9 cellular contexts compared by ENCODE assay signal in the genomic region with DNA sequence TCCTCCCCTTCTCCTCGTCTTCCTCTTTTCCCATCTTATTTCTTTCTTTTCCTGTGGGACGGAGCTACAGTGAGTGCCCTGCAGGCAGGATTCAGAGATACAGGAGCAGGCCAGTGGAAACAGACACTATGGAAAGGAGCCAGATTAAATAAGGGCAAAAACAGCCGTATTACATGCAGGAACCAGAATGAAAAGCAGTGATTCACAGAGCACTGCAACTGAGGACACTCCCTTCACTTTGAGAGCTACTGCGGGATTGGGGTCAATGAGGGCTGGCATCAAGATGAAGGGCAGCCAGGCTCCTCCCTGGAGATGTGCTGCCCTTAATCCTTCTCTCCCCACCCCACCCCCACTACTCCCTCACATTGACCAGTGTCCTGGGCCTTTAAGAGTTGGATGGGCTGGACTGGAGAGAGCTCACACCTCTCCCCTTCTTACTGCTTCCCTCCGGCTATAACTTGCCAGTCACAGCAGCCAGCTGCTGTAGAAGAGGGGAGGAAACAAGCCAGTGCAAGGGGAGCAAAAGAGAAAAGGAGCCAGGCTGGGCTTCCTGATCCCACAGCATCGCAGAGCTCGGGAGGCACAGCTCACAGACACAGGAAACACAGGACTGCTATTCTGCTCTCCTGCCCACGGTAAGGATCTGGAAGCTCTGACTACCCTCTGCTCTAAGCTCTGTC. TPM values are rescaled to one million over a fixed set of nuclear protein-coding genes. Genes with fewer than 3 reads are reported as not detected.
DNase-seq lines count a peak whose midpoint lies in the region; ATAC-seq, FAIRE-seq and TF ChIP-seq lines count a peak whose summit lies in the region.
"Had no signal": no experiment of that assay in that cellular context is flagged by ENCODE, and none has a peak within 500 bp of the region (broad histone marks: within the 10 kb centered on the region; RNA-seq: fewer than 3 reads in every experiment).

A gene (plus strand): TSS at position 464 of the 680 bp plus-strand sequence. CDS start 7,841 bp downstream, outside the sequence.

- ATAC-seq in T-helper 17 cell (no peak), HG03432 (IDR thresholded peaks at IDR 0.05; ENCODE audit: unreplicated experiment) (no peak), HG02938 (IDR thresholded peaks at IDR 0.05; ENCODE audit: unreplicated experiment) (no peak)

- H3K27me3 Mint-ChIP-seq in T-helper 17 cell, result peaks cover 41% of the 10 kb centered on the region

- no peaks in the 10 kb centered on the region for H3K36me3 ChIP-seq in HUES6 (ENCODE audit: control insufficient read depth, insufficient read depth, low read length)
- H3K36me3 ChIP-seq in kidney (ENCODE audit: control insufficient read depth in 1 of 2, insufficient read depth in 2 of 2, low read length in 2 of 2), result no peaks in the 10 kb centered on the region
- no peaks in the 10 kb centered on the region for H3K36me3 ChIP-seq in subcutaneous abdominal adipose tissue (ENCODE audit: control insufficient read depth in 5 of 5, insufficient read depth in 5 of 5, low read length in 5 of 5)

- peaks cover 3% of the 10 kb centered on the region for H3K4me1 Mint-ChIP-seq in T-helper 17 cell

- no peak within 1 kb of the TSS for H3K4me3 Mint-ChIP-seq in T-helper 17 cell

- no peaks in the 10 kb centered on the region for H3K36me3 Mint-ChIP-seq in T-helper 17 cell (ENCODE audit: low read depth)

- H3K27ac Mint-ChIP-seq in T-helper 17 cell, result no peak within 1 kb of the TSS

- peaks cover 13% of the 10 kb centered on the region for H3K4me1 ChIP-seq in HUES6 (ENCODE audit: control insufficient read depth, insufficient read depth, low read length)
- peaks cover 7 to 9% of the 10 kb centered on the region in 2 donors for H3K4me1 ChIP-seq in kidney (ENCODE audit: control insufficient read depth in 1 of 2, insufficient read depth in 1 of 2, low read depth in 1 of 2, low read length in 2 of 2)
- peaks cover 0 to 34% (median 22%) of the 10 kb centered on the region in 5 donors for H3K4me1 ChIP-seq in subcutaneous abdominal adipose tissue (ENCODE audit: control insufficient read depth in 5 of 5, insufficient read depth in 5 of 5, low read length in 5 of 5)

- H3K27ac ChIP-seq in HUES6 (ENCODE audit: low read depth, low read length), result no peak within 1 kb of the TSS
- peak within 1 kb of the TSS; percentile 28 to 38 for H3K27ac ChIP-seq in kidney (ENCODE audit: low read depth in 2 of 2, low read length in 2 of 2)
- H3K27ac ChIP-seq in subcutaneous abdominal adipose tissue (ENCODE audit: low read depth, low read length), result peak within 1 kb of the TSS; percentile 42

- H3K9me3 ChIP-seq in HUES6 (ENCODE audit: control insufficient read depth, insufficient read depth, low read depth, low read length), result no peaks in the 10 kb centered on the region
- no peaks in the 10 kb centered on the region for H3K9me3 ChIP-seq in kidney (ENCODE audit: control insufficient read depth in 1 of 2, low read length in 2 of 2)
- no peaks in the 10 kb centered on the region for H3K9me3 ChIP-seq in subcutaneous abdominal adipose tissue (ENCODE audit: control insufficient read depth in 5 of 5, low read length in 5 of 5)
- no peaks in the 10 kb centered on the region for H3K9me3 ChIP-seq in T-helper 17 cell (ENCODE audit: control insufficient read depth, low read length, poor library complexity, severe bottlenecking)

- intact Hi-C loops in kidney (cut with DNase I), result no loop called here

- peak; percentile 58 for DNase-seq in brain pericyte (ENCODE audit: low read depth, low spot score)
- no peak for DNase-seq in kidney
- DNase-seq in T-helper 17 cell, result no peak
- DNase-seq in NCI-H1436 treated with DMSO at 0.1 percent for 48 hours (lab: John Stamatoyannopoulos, UW), result no peak
- DNase-seq: stimulated activated naive CD4-positive, alpha-beta T cell had no signal

- H3K4me3 ChIP-seq in HUES6 (ENCODE audit: low read depth, low read length) (peak within 1 kb of the TSS; percentile 8; the same call in 1 of the 2 replicates), kidney (ENCODE audit: low read length in 2 of 2) (peak within 1 kb of the TSS; percentile 69 to 71), subcutaneous abdominal adipose tissue (ENCODE audit: low read depth in 1 of 5, low read length in 5 of 5) (peak within 1 kb of the TSS; percentile 5 to 52 (median 29))

- FAIRE-seq in kidney (lab: Jason Lieb, UNC), result no peak

- H3K27me3 ChIP-seq in HUES6 (ENCODE audit: control insufficient read depth, insufficient read depth, low read length), result no peaks in the 10 kb centered on the region
- no peaks in the 10 kb centered on the region for H3K27me3 ChIP-seq in subcutaneous abdominal adipose tissue (ENCODE audit: control insufficient read depth in 5 of 5, insufficient read depth in 4 of 5, low read length in 5 of 5)

- peak within 1 kb of the TSS; percentile 22 for H3K9ac ChIP-seq in HUES6 (ENCODE audit: low read length)
- H3K9ac ChIP-seq in kidney (ENCODE audit: low read length in 2 of 2), result peak within 1 kb of the TSS in 1 of 2 donors; percentile 53
- H3K9ac ChIP-seq in subcutaneous abdominal adipose tissue (ENCODE audit: low read length in 5 of 5), result peak within 1 kb of the TSS in 2 of 5 donors; percentile 20 to 57

- TF ChIP-seq CTCF in kidney (IDR thresholded peaks at IDR 0.05; ENCODE audit: borderline replicate concordance, extremely low read depth, insufficient read depth), result no peak

RNA-seq across cellular contexts. Expression of the gene that starts here (rescaled TPM):
- 11.0 TPM for total RNA-seq in kidney
- 30.4 TPM for polyA plus RNA-seq in kidney (ENCODE audit: insufficient read depth, low read depth, low replicate concordance)
- under 1 TPM; 0.85 to 0.91 TPM for total RNA-seq in T-helper 17 cell

Comparison
In these comparisons a context has a peak if more than half of its experiments do, and no peak if none do; other contexts are left out.
1. H3K4me3 ChIP-seq: peak in every context shown above with its lines; median percentile 70 in kidney; 29 in subcutaneous abdominal adipose tissue; 8 in HUES6.